ENCODE assay signal across 18 cellular contexts in genomic region chr15:68538291-68538690, GRCh38. TPM values are rescaled to one million over a fixed set of nuclear protein-coding genes. Genes with fewer than 3 reads are reported as not detected.
DNase-seq lines count a peak whose midpoint lies in the region; ATAC-seq, FAIRE-seq and TF ChIP-seq lines count a peak whose summit lies in the region.
"Had no signal": no experiment of that assay in that cellular context is flagged by ENCODE, and none has a peak within 500 bp of the region (broad histone marks: within the 10 kb centered on the region; RNA-seq: fewer than 3 reads in every experiment).

No MANE protein-coding gene starts in this region.

- TF ChIP-seq POLR2A in A549 (IDR thresholded peaks at IDR 0.05; ENCODE audit: low read length): no peak

- no peak for TF ChIP-seq RAD21 in A549 (conservative IDR thresholded peaks at IDR 0.05 in 1 of 2, IDR thresholded peaks at IDR 0.05 in 1 of 2)

- TF ChIP-seq EP300 in A549 (IDR thresholded peaks at IDR 0.05): no peak

- POLR2A ChIA-PET in A549 (lab: Yijun Ruan, JAX): no interaction called here

- H3K36me3 Mint-ChIP-seq in osteocyte (ENCODE audit: unreplicated experiment): peaks cover 15% of the 10 kb centered on the region
- H3K36me3 Mint-ChIP-seq in natural killer cell treated with Interleukin-12 subunit alpha and Interleukin-12 subunit beta and Interleukin-15 and Interleukin-18, amount 100 ng/mL, for 72 hours: no peaks in the 10 kb centered on the region
- H3K36me3 Mint-ChIP-seq: CD8-positive, alpha-beta T cell had no signal

- H3K4me2 ChIP-seq in A549: no peak overlapping the region
- H3K4me2 ChIP-seq: BLaER1 treated with 17β-estradiol and CSF1 and Interleukin-3, amounts not matched to agents 10 nM and 100 nM had no signal

- H3K4me1 ChIP-seq in A549: peaks cover 30% of the 10 kb centered on the region
- peaks cover 5 to 27% of the 10 kb centered on the region in 2 donors for H3K4me1 ChIP-seq in ascending aorta

- peaks cover 7% of the 10 kb centered on the region for H3K9me3 Mint-ChIP-seq in osteocyte (ENCODE audit: unreplicated experiment)
- H3K9me3 Mint-ChIP-seq in natural killer cell treated with Interleukin-12 subunit alpha and Interleukin-12 subunit beta and Interleukin-15 and Interleukin-18, amount 100 ng/mL, for 72 hours: no peaks in the 10 kb centered on the region
- H3K9me3 Mint-ChIP-seq: HFFc6 had no signal

- H3K4me1 Mint-ChIP-seq in osteocyte (ENCODE audit: unreplicated experiment): peaks cover 34% of the 10 kb centered on the region
- no peaks in the 10 kb centered on the region for H3K4me1 Mint-ChIP-seq in natural killer cell treated with Interleukin-12 subunit alpha and Interleukin-12 subunit beta and Interleukin-15 and Interleukin-18, amount 100 ng/mL, for 72 hours (ENCODE audit: low read depth in 2 of 2)
- H3K4me1 Mint-ChIP-seq: B cell had no signal

- H3K36me3 ChIP-seq in ascending aorta: no peaks in the 10 kb centered on the region
- H3K36me3 ChIP-seq: BLaER1 treated with 17β-estradiol and CSF1 and Interleukin-3, amounts not matched to agents 10 nM and 100 nM had no signal

- FAIRE-seq in A549 (lab: Jason Lieb, UNC): no peak
- no peak for FAIRE-seq in urothelium cell line (lab: Jason Lieb, UNC)
- FAIRE-seq: G401.6, GM12892, HepG2 had no signal

- TF ChIP-seq CTCF in A549 (IDR thresholded peaks at IDR 0.05) (no peak), ascending aorta (IDR thresholded peaks at IDR 0.05) (no peak), osteocyte (IDR thresholded peaks at IDR 0.05) (no peak)

- intact Hi-C loops in ascending aorta (cut with DNase I): loop anchor here (5.0 kb wide), 2 partner anchors 51 to 171 kb away; no protein-coding TSS in a partner anchor

- ATAC-seq in A549 (no peak), esophagus mucosa (peak; percentile 39)
- no peak for ATAC-seq in natural killer cell treated with Interleukin-12 subunit alpha and Interleukin-12 subunit beta and Interleukin-15 and Interleukin-18, amount 100 ng/mL, for 72 hours
- ATAC-seq: CD8-positive, alpha-beta T cell; HCT116; HepG2 had no signal

- WGBS in A549 (ENCODE audit: missing lambda C conversion rate): 73% methylated on average over 4 of the region's 4 CpGs

- DNase-seq in A549 (ENCODE audit: low read depth in 1 of 2, low spot score in 1 of 2): no peak
- DNase-seq in ascending aorta (ENCODE audit: low spot score in 2 of 2): no peak
- DNase-seq in osteocyte (ENCODE audit: extremely low spot score, unreplicated experiment): no peak
- no peak for DNase-seq in urothelium cell line (ENCODE audit: low spot score)
- no peak for DNase-seq in activated CD4-positive, alpha-beta T cell treated with anti-CD3 and anti-CD28 coated beads, Interleukin-2, amount 50 U/mL, for 48 hours
- DNase-seq in foreskin melanocyte: no peak
- DNase-seq in natural killer cell treated with Interleukin-12 subunit alpha and Interleukin-12 subunit beta and Interleukin-15 and Interleukin-18, amount 100 ng/mL, for 72 hours (ENCODE audit: low spot score): no peak
- DNase-seq: 8988T; CD8-positive, alpha-beta T cell; GOT3; HFFc6 had no signal

- H3K4me3 Mint-ChIP-seq in osteocyte (ENCODE audit: unreplicated experiment): no peak overlapping the region
- no peak overlapping the region for H3K4me3 Mint-ChIP-seq in natural killer cell treated with Interleukin-12 subunit alpha and Interleukin-12 subunit beta and Interleukin-15 and Interleukin-18, amount 100 ng/mL, for 72 hours
- H3K4me3 Mint-ChIP-seq: B cell; CD8-positive, alpha-beta T cell; HFFc6 had no signal

- peak overlapping the region; percentile 90 for H3K27ac Mint-ChIP-seq in osteocyte (ENCODE audit: unreplicated experiment)
- no peak overlapping the region for H3K27ac Mint-ChIP-seq in natural killer cell treated with Interleukin-12 subunit alpha and Interleukin-12 subunit beta and Interleukin-15 and Interleukin-18, amount 100 ng/mL, for 72 hours
- H3K27ac Mint-ChIP-seq: B cell; CD8-positive, alpha-beta T cell; HFFc6 had no signal

- H3K27me3 Mint-ChIP-seq in osteocyte (ENCODE audit: unreplicated experiment): no peaks in the 10 kb centered on the region
- peaks cover 17 to 22% of the 10 kb centered on the region in 2 donors for H3K27me3 Mint-ChIP-seq in natural killer cell treated with Interleukin-12 subunit alpha and Interleukin-12 subunit beta and Interleukin-15 and Interleukin-18, amount 100 ng/mL, for 72 hours

- H3K4me3 ChIP-seq in A549 (no peak overlapping the region), ascending aorta (no peak overlapping the region)
- H3K4me3 ChIP-seq: BLaER1 treated with 17β-estradiol and CSF1 and Interleukin-3, amounts not matched to agents 10 nM and 100 nM had no signal

- peaks cover 28% of the 10 kb centered on the region; the same call in 2 of the 3 replicates for H3K9me3 ChIP-seq in A549
- no peaks in the 10 kb centered on the region for H3K9me3 ChIP-seq in ascending aorta

- no peaks in the 10 kb centered on the region for H3K27me3 ChIP-seq in ascending aorta
- H3K27me3 ChIP-seq: BLaER1 treated with 17β-estradiol and CSF1 and Interleukin-3, amounts not matched to agents 10 nM and 100 nM had no signal

- peak overlapping the region; percentile 3 to 55; a peak in 3 of 6 replicates for H3K27ac ChIP-seq in A549
- peak overlapping the region; percentile 79 to 92 for H3K27ac ChIP-seq in ascending aorta
- H3K27ac ChIP-seq: BLaER1 treated with 17β-estradiol and CSF1 and Interleukin-3, amounts not matched to agents 10 nM and 100 nM had no signal

- CTCF ChIA-PET in A549 (lab: Yijun Ruan, JAX): interaction anchor here (0.6 to 26.0 kb wide), 14 partner anchors 11 to 387 kb away, joined by 3 to 413 read pairs (median 4); no protein-coding TSS in a partner anchor

TF ChIP-seq in A549, 52 proteins besides CTCF, POLR2A, EP300 and RAD21:
- TF ChIP-seq ESRRA (IDR thresholded peaks at IDR 0.05; ENCODE audit: borderline replicate concordance, low read length) (no peak), TP53 (CRISPR knock-in tag; IDR thresholded peaks at IDR 0.05) (no peak), PBX3 (IDR thresholded peaks at IDR 0.05) (no peak), CEBPB (IDR thresholded peaks at IDR 0.05) (no peak), MAZ (IDR thresholded peaks at IDR 0.05; ENCODE audit: borderline replicate concordance, low read depth, low read length) (no peak)

RNA-seq across cellular contexts. Expression of gene CORO2B, which starts 40.5 kb away (rescaled TPM):
- 2.0 and 2.4 TPM in 2 replicates for polyA plus RNA-seq in A549 (2011; rRNA removed)
- 1.3 and 1.7 TPM in 2 replicates for polyA plus RNA-seq in A549 (2012; cell fraction: cytosol; rRNA removed)
- 1.5 and 1.8 TPM in 2 replicates for polyA plus RNA-seq in A549 (2012; cell fraction: nucleus; rRNA removed)
- polyA plus RNA-seq in A549 (2017; fragmentation: RNase III; extraction: RNeasy Plus Mini Kit Qiagen cat#74134 plus additional on column Dnase treatment): 1.8 to 2.4 TPM (median 2.3 TPM) in 3 replicates
- 1.9 and 2.6 TPM in 2 replicates for polyA minus RNA-seq in A549 (2011; rRNA and poly(A)+ RNA removed)
- 11.0 TPM for total RNA-seq in ascending aorta
- 0.12 TPM for total RNA-seq in esophagus mucosa
- 21.8 and 22.6 TPM in 2 replicates for total RNA-seq in osteocyte
- total RNA-seq in natural killer cell treated with Interleukin-12 subunit alpha and Interleukin-12 subunit beta and Interleukin-15 and Interleukin-18, amount 100 ng/mL, for 72 hours: not detected

Comparison
In these comparisons a context has a peak if more than half of its experiments do, and no peak if none do; other contexts are left out.
1. RNA of gene CORO2B, which starts 40.5 kb away (total RNA-seq): 21.8 to 22.6 TPM in osteocyte and 11.0 TPM in ascending aorta (single experiment); 0.12 TPM in esophagus mucosa (single experiment) and not detected in natural killer cell treated with Interleukin-12 subunit alpha and Interleukin-12 subunit beta and Interleukin-15 and Interleukin-18, amount 100 ng/mL, for 72 hours; every median in the first group is over 10 times any median in the second.